Comparison of ENCODE assay signal across 28 cellular contexts in genomic region chr4:85580489-85580888, GRCh38.
"Had no signal": no experiment of that assay in that cellular context is flagged by ENCODE, and none has a peak within 500 bp of the region (broad histone marks: within the 10 kb centered on the region; RNA-seq: fewer than 3 reads in every experiment).

No MANE protein-coding gene starts in this region.

- H3K9me3 Mint-ChIP-seq: natural killer cell; nephron; neural progenitor cell; stimulated activated naive CD8-positive, alpha-beta T cell treated with anti-CD3 and anti-CD28 coated beads, Interleukin-15, Interleukin-2, amounts not matched to agents 100 ng/mL and 50 ng/mL, for 24 hours; type B pancreatic cell had no signal

- H3K36me3 Mint-ChIP-seq: natural killer cell; neural progenitor cell; stimulated activated effector memory CD8-positive, alpha-beta T cell treated with anti-CD3 and anti-CD28 coated beads, Interleukin-12 subunit alpha, Interleukin-12 subunit beta, amount 100 ng/mL, for 72 hours; type B pancreatic cell had no signal

- H3K27me3 Mint-ChIP-seq: progenitor cell of endocrine pancreas; stimulated activated naive B cell treated with anti-CD40 and anti-IgM and Interleukin-4, amounts not matched to agents 10 μg/mL and 1 μg/mL and 100 μg/mL, for 72 hours; stimulated activated naive CD8-positive, alpha-beta T cell treated with anti-CD3 and anti-CD28 coated beads, Interleukin-15, Interleukin-2, amounts not matched to agents 100 ng/mL and 50 ng/mL, for 24 hours; type B pancreatic cell had no signal

- H3K4me1 ChIP-seq: neural progenitor cell, parathyroid adenoma, psoas muscle, right lobe of liver, sigmoid colon, stomach, thyroid gland, upper lobe of right lung, uterus had no signal

- H3K27ac Mint-ChIP-seq: natural killer cell; nephron; neural progenitor cell; progenitor cell of endocrine pancreas; stimulated activated effector memory CD8-positive, alpha-beta T cell treated with anti-CD3 and anti-CD28 coated beads, Interleukin-12 subunit alpha, Interleukin-12 subunit beta, amount 100 ng/mL, for 72 hours; stimulated activated naive B cell treated with anti-CD40 and anti-IgM and Interleukin-4, amounts not matched to agents 10 μg/mL and 1 μg/mL and 100 μg/mL, for 72 hours; stimulated activated naive CD8-positive, alpha-beta T cell treated with anti-CD3 and anti-CD28 coated beads, Interleukin-15, Interleukin-2, amounts not matched to agents 100 ng/mL and 50 ng/mL, for 24 hours; type B pancreatic cell had no signal

- H3K4me2 ChIP-seq: neural progenitor cell had no signal

- H3K4me3 ChIP-seq: neural progenitor cell, ovary, psoas muscle, right lobe of liver, sigmoid colon, stomach, thoracic aorta, thyroid gland, tibial nerve, upper lobe of right lung, uterus had no signal

- H3K36me3 ChIP-seq: neural progenitor cell, ovary, right lobe of liver, sigmoid colon, stomach, thoracic aorta, thyroid gland, tibial nerve, upper lobe of right lung, uterus had no signal

- H3K27me3 ChIP-seq: neural progenitor cell, ovary, right lobe of liver, sigmoid colon, stomach, thyroid gland, tibial nerve, upper lobe of right lung, uterus had no signal

- H3K27ac ChIP-seq: neural progenitor cell, ovary, parathyroid adenoma, psoas muscle, right lobe of liver, sigmoid colon, stomach, thoracic aorta, thyroid gland, tibial nerve, upper lobe of right lung, uterus had no signal

- ATAC-seq: natural killer cell; psoas muscle; right cardiac atrium; right lobe of liver; stimulated activated effector memory CD8-positive, alpha-beta T cell treated with anti-CD3 and anti-CD28 coated beads, Interleukin-12 subunit alpha, Interleukin-12 subunit beta, amount 100 ng/mL, for 72 hours; stimulated activated naive B cell treated with anti-CD40 and anti-IgM and Interleukin-4, amounts not matched to agents 10 μg/mL and 1 μg/mL and 100 μg/mL, for 72 hours; upper lobe of right lung had no signal

- DNase-seq: natural killer cell; occipital lobe; ovary; posterior cingulate gyrus; psoas muscle; right cardiac atrium; right lobe of liver; sigmoid colon; small intestine; stimulated activated CD4-positive, alpha-beta T cell treated with anti-CD3 and anti-CD28 coated beads, Interleukin-15, amount 100 ng/mL, for 24 hours; stimulated activated CD4-positive, alpha-beta T cell treated with anti-CD3 and anti-CD28 coated beads, Interleukin-2, amount 100 ng/mL, for 24 hours; stimulated activated CD4-positive, alpha-beta T cell treated with anti-CD3 and anti-CD28 coated beads, Interleukin-2, amount 100 ng/mL, for 48 hours; stimulated activated CD4-positive, alpha-beta T cell treated with anti-CD3 and anti-CD28 coated beads, Interleukin-4, amount 100 ng/mL, for 24 hours; stimulated activated naive B cell treated with anti-CD40 and anti-IgM and Interleukin-4, amounts not matched to agents 10 μg/mL and 1 μg/mL and 100 μg/mL, for 72 hours; stimulated activated naive CD4-positive, alpha-beta T cell treated with Interleukin-2 at 50 U/mL for 16 hours; stomach; thyroid gland; upper lobe of right lung; uterus had no signal

- H3K79me2 ChIP-seq: parathyroid adenoma had no signal

- H3K9me3 ChIP-seq: ovary, psoas muscle, right lobe of liver, sigmoid colon, stomach, thoracic aorta, thyroid gland, tibial nerve, upper lobe of right lung, uterus had no signal

- H2AFZ ChIP-seq: neural progenitor cell, parathyroid adenoma had no signal

- H3K4me1 Mint-ChIP-seq: natural killer cell; nephron; neural progenitor cell; stimulated activated effector memory CD8-positive, alpha-beta T cell treated with anti-CD3 and anti-CD28 coated beads, Interleukin-12 subunit alpha, Interleukin-12 subunit beta, amount 100 ng/mL, for 72 hours had no signal

- H3K4me3 Mint-ChIP-seq: natural killer cell; nephron; neural progenitor cell; stimulated activated effector memory CD8-positive, alpha-beta T cell treated with anti-CD3 and anti-CD28 coated beads, Interleukin-12 subunit alpha, Interleukin-12 subunit beta, amount 100 ng/mL, for 72 hours; stimulated activated naive B cell treated with anti-CD40 and anti-IgM and Interleukin-4, amounts not matched to agents 10 μg/mL and 1 μg/mL and 100 μg/mL, for 72 hours; stimulated activated naive CD8-positive, alpha-beta T cell treated with anti-CD3 and anti-CD28 coated beads, Interleukin-15, Interleukin-2, amounts not matched to agents 100 ng/mL and 50 ng/mL, for 24 hours; type B pancreatic cell had no signal
